8 cellular contexts compared by ENCODE assay signal in the genomic region with DNA sequence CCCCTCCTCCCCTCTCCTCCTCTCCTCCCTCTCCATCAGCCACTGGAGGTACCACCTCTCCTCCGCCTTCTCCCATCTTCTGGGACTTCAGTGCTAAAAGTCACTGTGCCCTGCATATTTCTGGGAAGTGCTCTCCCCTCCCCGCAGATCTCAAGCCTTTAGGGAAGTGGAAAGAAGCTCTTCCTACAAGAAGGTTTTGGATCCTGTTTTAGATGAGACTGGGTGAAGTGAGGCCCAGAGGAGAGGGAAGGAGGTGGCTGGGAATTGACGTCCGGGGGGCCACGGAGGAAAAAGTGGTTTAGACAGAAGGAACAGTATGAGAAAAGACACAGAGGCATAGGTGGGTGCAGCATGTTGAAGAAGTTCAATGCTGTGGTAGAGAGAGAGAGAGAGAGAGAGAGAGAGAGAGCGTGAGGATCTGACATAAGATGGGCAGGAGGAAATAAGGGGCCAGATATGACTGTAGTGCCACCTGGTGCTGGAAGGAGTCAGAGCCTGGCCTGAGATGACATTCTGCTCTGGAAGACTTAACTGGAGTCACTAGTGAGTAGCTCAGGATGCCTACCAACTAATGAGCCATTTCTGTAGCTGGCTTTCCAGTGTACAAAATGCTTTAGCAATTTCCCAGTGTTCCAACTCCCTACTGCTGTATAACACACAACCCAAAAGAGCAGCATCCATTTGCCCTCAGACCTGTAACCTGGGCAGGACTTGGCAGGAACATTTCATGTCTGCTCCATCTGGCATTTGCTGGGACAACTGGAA. TPM values are rescaled to one million over a fixed set of nuclear protein-coding genes. Genes with fewer than 3 reads are reported as not detected.
DNase-seq lines count a peak whose midpoint lies in the region; ATAC-seq and TF ChIP-seq lines count a peak whose summit lies in the region.

No MANE protein-coding gene starts in this region.

- H4K91ac ChIP-seq in H9 (ENCODE audit: insufficient read length, low read depth, low read length), result no peak overlapping the region

- H3K18ac ChIP-seq in H9 (ENCODE audit: insufficient read length, low read depth, low read length), result no peak overlapping the region

- intact Hi-C loops in activated B cell treated with CpG ODN at 0.5 μM for 24 hours (cut with micrococcal nuclease), result loop anchor here (5.0 kb wide), 1 partner anchor 88 kb away; no protein-coding TSS in a partner anchor

- no peaks in the 10 kb centered on the region for H3K79me2 ChIP-seq in H9 (ENCODE audit: insufficient read depth, low read length)

- no peak overlapping the region for H2BK120ac ChIP-seq in H9 (ENCODE audit: low read depth, low read length, poor library complexity, severe bottlenecking)

- no peaks in the 10 kb centered on the region for H4K20me1 ChIP-seq in H9 (ENCODE audit: control insufficient read depth, insufficient read depth, insufficient read length)

- H3K27ac ChIP-seq in H9 (ENCODE audit: insufficient read length, low read depth, low read length), result no peak overlapping the region

- H2BK20ac ChIP-seq in H9 (ENCODE audit: low read depth, low read length, poor library complexity, severe bottlenecking), result no peak overlapping the region

- H3K27ac Mint-ChIP-seq in H9 (no peak overlapping the region), activated B cell treated with CpG ODN at 0.5 μM for 24 hours (no peak overlapping the region), nephron (peak overlapping the region in 2 of 3 experiments; percentile 24 to 37)

- POLR2A ChIA-PET in activated B cell treated with CpG ODN at 0.5 μM for 24 hours (lab: Charles Lee), result no interaction called here

- no peaks in the 10 kb centered on the region for H3K9me3 ChIP-seq in H9 (ENCODE audit: control insufficient read depth, low read depth, low read length)

- no peak overlapping the region for H3K4me2 ChIP-seq in H9 (ENCODE audit: insufficient read depth, insufficient read length, low read length)

- H4K8ac ChIP-seq in H9 (replicated peaks; ENCODE audit: insufficient read length, low read depth, low read length), result no peak overlapping the region

- H3T11ph ChIP-seq in H9 (ENCODE audit: low read length), result no peak overlapping the region

- WGBS in H9 (ENCODE audit: extremely low coverage, insufficient read length, low lambda C conversion rate), result no CpG with 5 or more reads among the region's 6 CpGs

- peak; percentile 88 for ATAC-seq in activated B cell treated with CpG ODN at 0.5 μM for 24 hours (ENCODE audit: low read depth)

- H3K27me3 Mint-ChIP-seq in H9 (ENCODE audit: low read depth) (peaks cover 4% of the 10 kb centered on the region), activated B cell treated with CpG ODN at 0.5 μM for 24 hours (no peaks in the 10 kb centered on the region), nephron (ENCODE audit: low read depth) (peaks cover 6% of the 10 kb centered on the region)

- H3K14ac ChIP-seq in H9 (ENCODE audit: insufficient read depth, low read length), result no peak overlapping the region

- DNase-seq in DMS53 treated with DMSO at 0.1 percent for 48 hours (lab: John Stamatoyannopoulos, UW; ENCODE audit: unreplicated experiment) (peak; percentile 78), H9 (peak; percentile 53), NCI-H2227 (lab: John Stamatoyannopoulos, UW; ENCODE audit: unreplicated experiment) (peak; percentile 72), activated B cell treated with CpG ODN at 0.5 μM for 24 hours (no peak), fibroblast of peridontal ligament (ENCODE audit: extremely low read depth) (peak; percentile 93), NCI-H446 treated with DMSO at 0.1 percent for 48 hours (lab: John Stamatoyannopoulos, UW) (no peak)
- DNase-seq in activated CD4-positive, CD25-positive, alpha-beta regulatory T cell treated with anti-CD3 and anti-CD28 coated beads, Interleukin-2, amount 50 U/mL, for 72 hours, result no peak

- TF ChIP-seq CTCF in H9 (conservative IDR thresholded peaks at IDR 0.05), result peak; percentile 73
- no peak for TF ChIP-seq CTCF in activated B cell treated with CpG ODN at 0.5 μM for 24 hours (IDR thresholded peaks at IDR 0.05)
- peak; percentile 61 to 68 (median 65) for TF ChIP-seq CTCF in nephron (IDR thresholded peaks at IDR 0.05; ENCODE audit: unreplicated experiment in 3 of 3)

- CTCF ChIA-PET in activated B cell treated with CpG ODN at 0.5 μM for 24 hours (lab: Charles Lee), result interaction anchor here (1.0 to 2.4 kb wide), 5 partner anchors 11 to 162 kb away, joined by 3 to 6 read pairs (median 3); no protein-coding TSS in a partner anchor

- H2BK12ac ChIP-seq in H9 (ENCODE audit: insufficient read length, low read depth, low read length), result no peak overlapping the region

- no peak overlapping the region for H3K56ac ChIP-seq in H9 (ENCODE audit: insufficient read length, low read depth, low read length)

- H3K4ac ChIP-seq in H9 (ENCODE audit: low read depth, low read length), result no peak overlapping the region

- H2AK5ac ChIP-seq in H9 (ENCODE audit: insufficient read length, low read length), result no peak overlapping the region

- no peaks in the 10 kb centered on the region for H3K27me3 ChIP-seq in H9 (ENCODE audit: insufficient read depth, low read length)

- H3K4me1 Mint-ChIP-seq in H9 (peaks cover 7 to 10% of the 10 kb centered on the region in 2 experiments; a peak in 3 of 4 replicates), activated B cell treated with CpG ODN at 0.5 μM for 24 hours (peaks cover 26% of the 10 kb centered on the region), nephron (peaks cover 34% of the 10 kb centered on the region)

- H2BK15ac ChIP-seq in H9 (ENCODE audit: low read depth, low read length), result no peak overlapping the region

- H3K9ac ChIP-seq in H9 (ENCODE audit: extremely low read depth, insufficient read length, low read length), result no peak overlapping the region

- no peaks in the 10 kb centered on the region for H3K79me1 ChIP-seq in H9 (ENCODE audit: insufficient read depth, low read depth, low read length, poor library complexity, severe bottlenecking)

- H3K4me1 ChIP-seq in H9 (ENCODE audit: insufficient read depth, low read length), result no peaks in the 10 kb centered on the region; the same call in 1 of the 2 replicates

- H3K36me3 Mint-ChIP-seq in H9 (ENCODE audit: insufficient read depth in 1 of 3, low read depth in 3 of 3) (no peaks in the 10 kb centered on the region), activated B cell treated with CpG ODN at 0.5 μM for 24 hours (ENCODE audit: low read depth) (no peaks in the 10 kb centered on the region), nephron (ENCODE audit: low read depth) (no peaks in the 10 kb centered on the region)

- H3K9me3 Mint-ChIP-seq in H9 (peaks cover 0 to 2% of the 10 kb centered on the region in 2 experiments; a peak in 2 of 5 replicates), activated B cell treated with CpG ODN at 0.5 μM for 24 hours (no peaks in the 10 kb centered on the region), nephron (peaks cover 4% of the 10 kb centered on the region)

- H3K23ac ChIP-seq in H9 (ENCODE audit: insufficient read length, low read depth, low read length), result no peak overlapping the region

- no peaks in the 10 kb centered on the region for H3K23me2 ChIP-seq in H9 (ENCODE audit: insufficient read length, low read depth, low read length, poor library complexity, severe bottlenecking)

- no peak overlapping the region for H2BK5ac ChIP-seq in H9 (ENCODE audit: insufficient read length, low read length)

- H2AFZ ChIP-seq in H9 (ENCODE audit: low read length), result no peak overlapping the region

- no peak overlapping the region for H4K5ac ChIP-seq in H9 (ENCODE audit: insufficient read length, low read depth, low read length)

- H3K4me3 Mint-ChIP-seq in H9 (no peak overlapping the region), activated B cell treated with CpG ODN at 0.5 μM for 24 hours (no peak overlapping the region), nephron (no peak overlapping the region)

RNA-seq across cellular contexts. Expression of gene ZSCAN20, which starts 16.7 kb away (rescaled TPM):
- total RNA-seq in H9 (2021) (3.8 and 3.9 TPM in 2 replicates), activated B cell treated with CpG ODN at 0.5 μM for 24 hours (3.6 and 3.7 TPM in 2 replicates)

RNA-seq across cellular contexts. Expression of gene PHC2, which starts 24.8 kb away (rescaled TPM):
- total RNA-seq in H9 (2021) (8.1 and 9.4 TPM in 2 replicates), activated B cell treated with CpG ODN at 0.5 μM for 24 hours (16.4 and 18.1 TPM in 2 replicates)

Comparison
In these comparisons a context has a peak if more than half of its experiments do, and no peak if none do; other contexts are left out.
1. DNase-seq: peak in DMS53 treated with DMSO at 0.1 percent for 48 hours (single experiment), H9 (single experiment), NCI-H2227 (single experiment) and fibroblast of peridontal ligament (single experiment); none in activated B cell treated with CpG ODN at 0.5 μM for 24 hours (single experiment), NCI-H446 treated with DMSO at 0.1 percent for 48 hours (single experiment) and activated CD4-positive, CD25-positive, alpha-beta regulatory T cell treated with anti-CD3 and anti-CD28 coated beads, Interleukin-2, amount 50 U/mL, for 72 hours (single experiment).
2. H3K27ac Mint-ChIP-seq: peak in nephron (2 of 3); none in H9 (0 of 3) and activated B cell treated with CpG ODN at 0.5 μM for 24 hours (single experiment).